8 cellular contexts compared by ENCODE assay signal in genomic region chr22:46561435-46561905, GRCh38. TPM values are rescaled to one million over a fixed set of nuclear protein-coding genes. Genes with fewer than 3 reads are reported as not detected.
A peak's percentile ranks its signal among the peaks of the same experiment; 100 is the strongest.
DNase-seq lines count a peak whose midpoint lies in the region; ATAC-seq and TF ChIP-seq lines count a peak whose summit lies in the region.

No MANE protein-coding gene starts in this region.

- H3K4me1 ChIP-seq in RWPE2 (ENCODE audit: insufficient read depth, poor library complexity, severe bottlenecking) (peaks cover 10% of the 10 kb centered on the region), iPS-18a (ENCODE audit: control insufficient read depth, low read depth, low read length) (peaks cover 2% of the 10 kb centered on the region)

- no peak for TF ChIP-seq CTCF in RWPE2 (IDR thresholded peaks at IDR 0.05; ENCODE audit: poor library complexity, severe bottlenecking)

- DNase-seq in Daoy (ENCODE audit: low read depth) (peak; percentile 58), H4 (ENCODE audit: low spot score) (peak; percentile 65), RWPE2 (ENCODE audit: low spot score) (peak; percentile 45), SKM-1 treated with dmso at 0.1 percent for 144 hours (lab: John Stamatoyannopoulos, UW; ENCODE audit: unreplicated experiment) (no peak), medulla oblongata (ENCODE audit: extremely low spot score) (no peak), NCI-H187 (lab: John Stamatoyannopoulos, UW) (no peak)

- no peak overlapping the region for H3K9ac ChIP-seq in iPS-18a (ENCODE audit: low read length)

- H3K4me3 ChIP-seq in RWPE2 (ENCODE audit: severe bottlenecking), result no peak overlapping the region
- peak overlapping the region; percentile 36 for H3K4me3 ChIP-seq in iPS-18a (ENCODE audit: low read length)

- H3K27me3 ChIP-seq in RWPE2 (ENCODE audit: insufficient read depth, poor library complexity, severe bottlenecking) (no peaks in the 10 kb centered on the region), iPS-18a (ENCODE audit: control insufficient read depth, insufficient read depth, low read length) (no peaks in the 10 kb centered on the region)

- H3K9me3 ChIP-seq in RWPE2 (ENCODE audit: severe bottlenecking) (no peaks in the 10 kb centered on the region), iPS-18a (ENCODE audit: control insufficient read depth, low read depth, low read length) (no peaks in the 10 kb centered on the region)

- H3K27ac ChIP-seq in RWPE2 (ENCODE audit: poor library complexity, severe bottlenecking) (no peak overlapping the region), iPS-18a (ENCODE audit: low read length) (no peak overlapping the region)

- H3K36me3 ChIP-seq in RWPE2 (ENCODE audit: low read depth), result no peaks in the 10 kb centered on the region
- H3K36me3 ChIP-seq in iPS-18a (ENCODE audit: control insufficient read depth, low read depth, low read length), result no peaks in the 10 kb centered on the region

- ATAC-seq in RWPE2 (ENCODE audit: low read depth), result no peak
- no peak for ATAC-seq in GM18907 (IDR thresholded peaks at IDR 0.05; ENCODE audit: unreplicated experiment)

RNA-seq across cellular contexts. Expression of gene CELSR1, which starts 24.1 kb away (rescaled TPM):
- 2.9 and 4.3 TPM in 2 replicates for total RNA-seq in Daoy (2014; rRNA removed; shearing (Covaris generic))
- 5.7 and 12.7 TPM in 2 replicates for total RNA-seq in H4 (2014; rRNA removed; shearing (Covaris generic))

RNA-seq across cellular contexts. Expression of gene GRAMD4, which starts 58.7 kb away (rescaled TPM):
- 8.3 and 15.4 TPM in 2 replicates for total RNA-seq in Daoy (2014; rRNA removed; shearing (Covaris generic))
- total RNA-seq in H4 (2014; rRNA removed; shearing (Covaris generic)), result 3.2 and 25.4 TPM in 2 replicates

Comparison
In these comparisons a context has a peak if more than half of its experiments do, and no peak if none do; other contexts are left out.
1. DNase-seq: peak in Daoy (single experiment), H4 (single experiment) and RWPE2 (single experiment); none in SKM-1 treated with dmso at 0.1 percent for 144 hours (single experiment), medulla oblongata (single experiment) and NCI-H187 (0 of 2).